In the genomic region with DNA sequence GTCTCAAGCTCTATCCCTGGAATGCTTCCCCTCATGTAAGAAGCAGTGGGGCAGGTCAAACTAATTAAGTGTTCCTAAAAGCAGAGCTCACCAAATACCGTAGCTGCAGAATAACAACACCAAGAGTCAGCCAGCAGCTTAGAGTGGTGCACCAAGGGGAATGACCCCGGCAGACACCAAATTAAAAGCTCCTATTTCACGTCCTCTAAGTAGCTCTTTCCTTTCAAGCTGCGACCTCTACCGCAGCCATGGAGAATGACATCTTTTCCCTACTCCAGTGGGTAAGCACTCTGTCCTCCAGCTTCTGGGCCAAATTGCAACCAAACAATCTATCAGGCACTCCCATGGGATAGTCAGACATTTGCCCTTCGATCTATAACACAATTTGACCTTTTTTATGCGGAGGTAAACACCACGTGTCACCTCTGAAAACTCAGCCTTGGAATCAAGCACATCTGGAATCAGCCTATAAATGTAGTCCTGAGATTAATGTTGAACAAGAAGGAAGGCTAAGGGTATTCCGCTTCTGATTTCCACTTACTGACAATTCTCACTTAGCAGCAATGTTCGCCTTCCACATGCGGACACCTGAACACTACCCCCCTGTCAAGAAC, we compare ENCODE assay signal across 8 cellular contexts.
DNase-seq lines count a peak whose midpoint lies in the region; ATAC-seq and TF ChIP-seq lines count a peak whose summit lies in the region.

No MANE protein-coding gene starts in this region.

- ATAC-seq in esophagus mucosa = peak; percentile 47
- ATAC-seq in HG03108 (IDR thresholded peaks at IDR 0.05; ENCODE audit: unreplicated experiment) = no peak

- H3K9me3 Mint-ChIP-seq in nephron progenitor cell = no peaks in the 10 kb centered on the region

- H3K4me3 Mint-ChIP-seq in nephron progenitor cell = no peak overlapping the region

- peak overlapping the region; percentile 47 for H3K27ac Mint-ChIP-seq in nephron progenitor cell

- H3K36me3 Mint-ChIP-seq in nephron progenitor cell (ENCODE audit: low read depth) = no peaks in the 10 kb centered on the region

- peaks cover 89% of the 10 kb centered on the region for H3K4me1 Mint-ChIP-seq in nephron progenitor cell

- DNase-seq in A172 (ENCODE audit: low spot score) = peak; percentile 44
- peak; percentile 48 for DNase-seq in GM10266 (ENCODE audit: extremely low spot score)
- peak; percentile 75 for DNase-seq in LHCN-M2 (ENCODE audit: low read depth)
- DNase-seq in RPMI8226 = peak; percentile 11
- DNase-seq in nephron progenitor cell = peak; percentile 68
- DNase-seq in SW 1271 (lab: John Stamatoyannopoulos, UW) = no peak

- TF ChIP-seq CTCF in GM10266 (IDR thresholded peaks at IDR 0.05; ENCODE audit: control insufficient read depth, insufficient read depth, low read depth, missing control alignments) (peak; percentile 71), nephron progenitor cell (IDR thresholded peaks at IDR 0.05) (peak; percentile 78)

- no peaks in the 10 kb centered on the region for H3K27me3 Mint-ChIP-seq in nephron progenitor cell (ENCODE audit: low read depth, poor library complexity)

Comparison
In these comparisons a context has a peak if more than half of its experiments do, and no peak if none do; other contexts are left out.
1. DNase-seq: peak in A172 (single experiment), GM10266 (single experiment), LHCN-M2 (single experiment), RPMI8226 (single experiment) and nephron progenitor cell (single experiment); none in SW 1271 (0 of 2).